Comparison of ENCODE assay signal across 8 cellular contexts in genomic region chr2:206084870-206085741, GRCh38. TPM values are rescaled to one million over a fixed set of nuclear protein-coding genes. Genes with fewer than 3 reads are reported as not detected.
DNase-seq lines count a peak whose midpoint lies in the region; ATAC-seq and TF ChIP-seq lines count a peak whose summit lies in the region.

No MANE protein-coding gene starts in this region.

- peaks cover 48% of the 10 kb centered on the region for H3K4me1 Mint-ChIP-seq in activated naive CD8-positive, alpha-beta T cell treated with anti-CD3 and anti-CD28 coated beads, Interleukin-2, amount 50 U/mL, for 24 hours

- no peaks in the 10 kb centered on the region for H3K27me3 Mint-ChIP-seq in activated naive CD8-positive, alpha-beta T cell treated with anti-CD3 and anti-CD28 coated beads, Interleukin-2, amount 50 U/mL, for 24 hours

- H3K9me3 Mint-ChIP-seq in activated naive CD8-positive, alpha-beta T cell treated with anti-CD3 and anti-CD28 coated beads, Interleukin-2, amount 50 U/mL, for 24 hours, result no peaks in the 10 kb centered on the region

- ATAC-seq in GM18868 (IDR thresholded peaks at IDR 0.05; ENCODE audit: unreplicated experiment) (peak; percentile 22), HG03064 (IDR thresholded peaks at IDR 0.05; ENCODE audit: low read depth, unreplicated experiment) (peak; percentile 24), left cardiac atrium (peak; percentile 49 to 67)
- no peak for ATAC-seq in activated naive CD8-positive, alpha-beta T cell treated with anti-CD3 and anti-CD28 coated beads, Interleukin-2, amount 50 U/mL, for 24 hours

- TF ChIP-seq CTCF in AG04449 (IDR thresholded peaks at IDR 0.05; ENCODE audit: insufficient read depth, low read length, missing control alignments), result no peak

- CTCF ChIA-PET in AG04449 (lab: Yijun Ruan, JAX), result interaction anchor here (0.8 to 1.3 kb wide), 3 partner anchors 21 to 76 kb away, joined by 3 read pairs; no protein-coding TSS in a partner anchor

- no peaks in the 10 kb centered on the region for H3K36me3 Mint-ChIP-seq in activated naive CD8-positive, alpha-beta T cell treated with anti-CD3 and anti-CD28 coated beads, Interleukin-2, amount 50 U/mL, for 24 hours (ENCODE audit: low read depth)

- H3K4me3 ChIP-seq in AG04449 (ENCODE audit: low read depth, low read length), result peak overlapping the region; percentile 72

- intact Hi-C loops in left cardiac atrium (cut with DNase I), result no loop called here

- peak overlapping the region; percentile 95 for H3K27ac Mint-ChIP-seq in activated naive CD8-positive, alpha-beta T cell treated with anti-CD3 and anti-CD28 coated beads, Interleukin-2, amount 50 U/mL, for 24 hours

- DNase-seq in AG04449 (ENCODE audit: low read depth, low spot score), result no peak
- DNase-seq in SK-N-DZ (ENCODE audit: low spot score), result peak; percentile 16
- peak; percentile 50 for DNase-seq in activated naive CD8-positive, alpha-beta T cell treated with anti-CD3 and anti-CD28 coated beads, Interleukin-2, amount 50 U/mL, for 24 hours
- peak; percentile 41 for DNase-seq in left cardiac atrium
- peak; percentile 34 for DNase-seq in putamen (ENCODE audit: low spot score)
- no peak for DNase-seq in DMS153 treated with DMSO at 0.1 percent for 48 hours (lab: John Stamatoyannopoulos, UW; ENCODE audit: unreplicated experiment)

- H3K4me3 Mint-ChIP-seq in activated naive CD8-positive, alpha-beta T cell treated with anti-CD3 and anti-CD28 coated beads, Interleukin-2, amount 50 U/mL, for 24 hours, result peak overlapping the region; percentile 94

- POLR2A ChIA-PET in AG04449 (lab: Yijun Ruan, JAX), result interaction anchor here (1.3 kb wide), 1 partner anchor 11 kb away, joined by 4 read pairs; no protein-coding TSS in a partner anchor

RNA-seq across cellular contexts. Expression of gene INO80D, which starts 0.9 kb away (rescaled TPM):
- 2.6 and 3.0 TPM in 2 replicates for polyA plus RNA-seq in SK-N-DZ (2014; cell fraction: cytosol; rRNA removed)
- polyA plus RNA-seq in SK-N-DZ (2014; cell fraction: nucleus; rRNA removed), result 3.8 and 5.7 TPM in 2 replicates
- total RNA-seq in left cardiac atrium, result 10 to 100 TPM; 10.8 to 15.1 TPM

Comparison
In these comparisons a context has a peak if more than half of its experiments do, and no peak if none do; other contexts are left out.
1. DNase-seq: peak in SK-N-DZ (single experiment), activated naive CD8-positive, alpha-beta T cell treated with anti-CD3 and anti-CD28 coated beads, Interleukin-2, amount 50 U/mL, for 24 hours (single experiment), left cardiac atrium (single experiment) and putamen (single experiment); none in AG04449 (single experiment) and DMS153 treated with DMSO at 0.1 percent for 48 hours (single experiment).